ENCODE assay signal across 17 cellular contexts in the genomic region with DNA sequence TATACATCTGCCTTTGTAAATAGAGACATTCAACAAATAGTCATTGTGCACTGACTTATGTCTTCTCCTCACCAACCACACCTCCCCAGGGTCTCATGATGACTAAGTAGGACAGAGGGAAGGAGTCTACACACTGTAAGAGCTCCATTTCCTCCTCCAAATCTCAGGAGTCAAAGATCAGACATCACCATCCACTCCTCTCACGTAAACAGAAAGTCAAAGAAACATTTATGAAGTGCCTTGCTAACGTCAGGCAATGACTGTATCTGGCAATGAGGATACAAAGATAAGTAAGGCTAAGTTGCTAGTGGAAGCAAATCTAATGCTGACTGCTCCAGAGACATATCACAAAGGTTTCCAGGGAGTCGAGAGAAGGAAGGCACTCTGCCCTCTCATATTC.
A peak's percentile ranks its signal among the peaks of the same experiment; 100 is the strongest.
DNase-seq lines count a peak whose midpoint lies in the region; ATAC-seq and TF ChIP-seq lines count a peak whose summit lies in the region.
"Had no signal": no experiment of that assay in that cellular context is flagged by ENCODE, and none has a peak within 500 bp of the region (broad histone marks: within the 10 kb centered on the region; RNA-seq: fewer than 3 reads in every experiment).

No MANE protein-coding gene starts in this region.

- DNase-seq in activated CD4-positive, alpha-beta T cell treated with anti-CD3 and anti-CD28 coated beads for 36 hours = no peak
- no peak for DNase-seq in activated CD4-positive, alpha-beta T cell treated with anti-CD3 and anti-CD28 coated beads, Interleukin-2, amount 50 U/mL, for 4 hours
- DNase-seq in activated B cell treated with CpG ODN at 0.5 μM for 24 hours (no peak), left ventricle myocardium inferior (no peak), transverse colon (peak; percentile 26), NCI-H526 (lab: John Stamatoyannopoulos, UW) (no peak)
- DNase-seq: 8988T; activated T-cell treated with anti-CD3 and anti-CD28 coated beads, Interleukin-2, amount 50 U/mL, for 4 hours; kidney glomerular epithelial cell; NCI-H2029 treated with DMSO at 0.1 percent for 48 hours; nephron progenitor cell; NK-92 treated with Interleukin-12 subunit alpha and Interleukin-12 subunit beta, amount 100 ng/mL, for 24 hours had no signal

- intact Hi-C loops in activated CD4-positive, alpha-beta T cell treated with anti-CD3 and anti-CD28 coated beads for 36 hours (cut with DNase I, micrococcal nuclease) = no loop called here
- intact Hi-C loops in activated B cell treated with CpG ODN at 0.5 μM for 24 hours (cut with micrococcal nuclease) = no loop called here
- intact Hi-C loops in left ventricle myocardium inferior (cut with micrococcal nuclease) = no loop called here
- intact Hi-C loops in transverse colon (cut with DNase I; ENCODE audit: low total_unique reads) = no loop called here

- peak; percentile 32 for TF ChIP-seq POLR2A in transverse colon (IDR thresholded peaks at IDR 0.05)

- TF ChIP-seq CTCF in activated B cell treated with CpG ODN at 0.5 μM for 24 hours (IDR thresholded peaks at IDR 0.05) = no peak
- no peak for TF ChIP-seq CTCF in left ventricle myocardium inferior (IDR thresholded peaks at IDR 0.05; ENCODE audit: borderline replicate concordance)
- TF ChIP-seq CTCF in transverse colon (IDR thresholded peaks at IDR 0.05) = no peak

- peaks cover 10% of the 10 kb centered on the region for H3K4me1 Mint-ChIP-seq in activated CD4-positive, alpha-beta T cell treated with anti-CD3 and anti-CD28 coated beads for 36 hours
- H3K4me1 Mint-ChIP-seq in activated B cell treated with CpG ODN at 0.5 μM for 24 hours = peaks cover 8% of the 10 kb centered on the region

- H3K4me3 Mint-ChIP-seq in activated CD4-positive, alpha-beta T cell treated with anti-CD3 and anti-CD28 coated beads for 36 hours = no peak overlapping the region
- H3K4me3 Mint-ChIP-seq in activated B cell treated with CpG ODN at 0.5 μM for 24 hours = no peak overlapping the region
- H3K4me3 Mint-ChIP-seq: activated T-cell treated with anti-CD3 and anti-CD28 coated beads, Interleukin-2, amount 50 U/mL, for 4 hours; nephron progenitor cell had no signal

- ATAC-seq in activated CD4-positive, alpha-beta T cell treated with anti-CD3 and anti-CD28 coated beads for 36 hours = peak; percentile 36
- ATAC-seq in activated B cell treated with CpG ODN at 0.5 μM for 24 hours (ENCODE audit: low read depth) (peak; percentile 40), GM21737 (IDR thresholded peaks at IDR 0.05; ENCODE audit: unreplicated experiment) (no peak), GM21576 (IDR thresholded peaks at IDR 0.05; ENCODE audit: unreplicated experiment) (no peak)
- ATAC-seq: activated T-cell treated with anti-CD3 and anti-CD28 coated beads, Interleukin-2, amount 50 U/mL, for 4 hours; gastroesophageal sphincter had no signal

- no peak overlapping the region for H3K4me3 ChIP-seq in left ventricle myocardium inferior
- H3K4me3 ChIP-seq in transverse colon = no peak overlapping the region
- H3K4me3 ChIP-seq: gastroesophageal sphincter, skin epidermis, suprapubic skin had no signal

- H3K27ac ChIP-seq in left ventricle myocardium inferior (replicated peaks) (peak overlapping the region; percentile 14), transverse colon (peak overlapping the region; percentile 55 to 79 (median 72))
- H3K27ac ChIP-seq: gastroesophageal sphincter, skin epidermis, suprapubic skin had no signal

- no peaks in the 10 kb centered on the region for H3K36me3 ChIP-seq in left ventricle myocardium inferior
- no peaks in the 10 kb centered on the region for H3K36me3 ChIP-seq in transverse colon
- H3K36me3 ChIP-seq: gastroesophageal sphincter, suprapubic skin had no signal

- in situ Hi-C loops in transverse colon (cut with MboI; ENCODE audit: low pct_ligation_motif_present in 1 of 4, low pct_unique_long_range_greater_than_20kb in 1 of 4, low sequenced_read_pairs in 3 of 4) = loop anchor here (10.0 to 25.0 kb wide), 4 partner anchors 88 to 255 kb away; partner anchors contain the start of gene SLC2A13 (in 1 of the 4)

- 30 to 40% methylated on average over 3 of the region's 3 CpGs for WGBS in transverse colon (ENCODE audit: low coverage in 1 of 2), 2 donors

- no peak overlapping the region for H3K27ac Mint-ChIP-seq in activated CD4-positive, alpha-beta T cell treated with anti-CD3 and anti-CD28 coated beads for 36 hours
- H3K27ac Mint-ChIP-seq in activated B cell treated with CpG ODN at 0.5 μM for 24 hours = no peak overlapping the region
- H3K27ac Mint-ChIP-seq: nephron progenitor cell had no signal

- no peaks in the 10 kb centered on the region for H3K36me3 Mint-ChIP-seq in activated CD4-positive, alpha-beta T cell treated with anti-CD3 and anti-CD28 coated beads for 36 hours (ENCODE audit: low read depth)
- H3K36me3 Mint-ChIP-seq in activated B cell treated with CpG ODN at 0.5 μM for 24 hours (ENCODE audit: low read depth) = no peaks in the 10 kb centered on the region

- H3K9me3 ChIP-seq in left ventricle myocardium inferior (replicated peaks) = no peaks in the 10 kb centered on the region
- no peaks in the 10 kb centered on the region for H3K9me3 ChIP-seq in transverse colon
- H3K9me3 ChIP-seq: gastroesophageal sphincter, suprapubic skin had no signal

- no peak for TF ChIP-seq EP300 in transverse colon (IDR thresholded peaks at IDR 0.05; ENCODE audit: low read depth)

- no peaks in the 10 kb centered on the region for H3K27me3 Mint-ChIP-seq in activated CD4-positive, alpha-beta T cell treated with anti-CD3 and anti-CD28 coated beads for 36 hours
- H3K27me3 Mint-ChIP-seq in activated B cell treated with CpG ODN at 0.5 μM for 24 hours = no peaks in the 10 kb centered on the region

- H3K27me3 ChIP-seq in left ventricle myocardium inferior (ENCODE audit: low read depth) = no peaks in the 10 kb centered on the region
- no peaks in the 10 kb centered on the region for H3K27me3 ChIP-seq in transverse colon
- H3K27me3 ChIP-seq: gastroesophageal sphincter, suprapubic skin had no signal

- CTCF ChIA-PET in activated CD4-positive, alpha-beta T cell treated with anti-CD3 and anti-CD28 coated beads for 36 hours (lab: Charles Lee) = interaction anchor here (0.7 kb wide), 1 partner anchor 90 kb away, joined by 3 read pairs; no protein-coding TSS in a partner anchor
- CTCF ChIA-PET in activated B cell treated with CpG ODN at 0.5 μM for 24 hours (lab: Charles Lee) = interaction anchor here (1.3 kb wide), 1 partner anchor 91 kb away, joined by 5 read pairs; no protein-coding TSS in a partner anchor

- H3K4me1 ChIP-seq in left ventricle myocardium inferior (peaks cover 34% of the 10 kb centered on the region), transverse colon (peaks cover 15 to 58% (median 37%) of the 10 kb centered on the region in 4 donors)
- H3K4me1 ChIP-seq: suprapubic skin had no signal

- POLR2A ChIA-PET in activated CD4-positive, alpha-beta T cell treated with anti-CD3 and anti-CD28 coated beads for 36 hours (lab: Charles Lee) = no interaction called here
- POLR2A ChIA-PET in activated B cell treated with CpG ODN at 0.5 μM for 24 hours (lab: Charles Lee) = no interaction called here

- H3K9me3 Mint-ChIP-seq in activated CD4-positive, alpha-beta T cell treated with anti-CD3 and anti-CD28 coated beads for 36 hours (ENCODE audit: low read depth) = no peaks in the 10 kb centered on the region
- H3K9me3 Mint-ChIP-seq in activated B cell treated with CpG ODN at 0.5 μM for 24 hours = no peaks in the 10 kb centered on the region
- H3K9me3 Mint-ChIP-seq: activated T-cell treated with anti-CD3 and anti-CD28 coated beads, Interleukin-2, amount 50 U/mL, for 4 hours; nephron progenitor cell had no signal

Comparison
In these comparisons a context has a peak if more than half of its experiments do, and no peak if none do; other contexts are left out.
1. ATAC-seq: peak in activated CD4-positive, alpha-beta T cell treated with anti-CD3 and anti-CD28 coated beads for 36 hours (single experiment) and activated B cell treated with CpG ODN at 0.5 μM for 24 hours (single experiment); none in GM21737 (single experiment) and GM21576 (single experiment).